1 cellular context compared by ENCODE assay signal in genomic region chr3:120742198-120743080, GRCh38.
A peak's percentile ranks its signal among the peaks of the same experiment; 100 is the strongest.
TF ChIP-seq lines count a peak whose summit lies in the region.

Gene GTF2E1, plus strand, starts transcription at chr3:120742744. Its CDS starts 7,809 bp downstream, at chr3:120750553.
Gene RABL3, minus strand, starts transcription at chr3:120742516. Its CDS starts 9 bp downstream, at chr3:120742507.

TF ChIP-seq in H1, 55 proteins besides CTCF, POLR2A, EP300 and RAD21 (continued from another document):
- 0 out of 2 replicates have a peak, but pooled peaks have one; percentile 32 for TF ChIP-seq ATF2 (IDR thresholded peaks at IDR 0.05; ENCODE audit: low read length)
- no peak for TF ChIP-seq CEBPB (IDR thresholded peaks at IDR 0.05; ENCODE audit: low read depth, low read length)
- peak; percentile 57 to 94; a peak in 3 of 4 replicates for TF ChIP-seq SIN3A (conservative IDR thresholded peaks at IDR 0.05 in 1 of 2, IDR thresholded peaks at IDR 0.05 in 1 of 2; ENCODE audit: low read depth in 1 of 2, low read length in 2 of 2)
- peak; percentile 90 for TF ChIP-seq ASH2L (IDR thresholded peaks at IDR 0.05; ENCODE audit: low read length)
- TF ChIP-seq SIRT6 (IDR thresholded peaks at IDR 0.05; ENCODE audit: low read length): no peak
- TF ChIP-seq MAFK (IDR thresholded peaks at IDR 0.05; ENCODE audit: low read depth, low read length): no peak
- peak; percentile 8; the same call in 1 of the 2 replicates for TF ChIP-seq CHD2 (IDR thresholded peaks at IDR 0.05; ENCODE audit: low read length)
- TF ChIP-seq KDM4A (IDR thresholded peaks at IDR 0.05; ENCODE audit: low read depth, low read length, severe bottlenecking): peak; percentile 94
- TF ChIP-seq NRF1 (IDR thresholded peaks at IDR 0.05; ENCODE audit: low read depth, low read length): no peak
- TF ChIP-seq BRCA1 (IDR thresholded peaks at IDR 0.05; ENCODE audit: low read depth, low read length): no peak
- no peak for TF ChIP-seq FOSL1 (IDR thresholded peaks at IDR 0.05; ENCODE audit: insufficient read depth, low read depth, low read length)
- TF ChIP-seq TAF7 (optimal IDR thresholded peaks at IDR 0.05; ENCODE audit: borderline replicate concordance, low read depth, low read length): peak; percentile 64
- TF ChIP-seq MAX (IDR thresholded peaks at IDR 0.05): peak; percentile 33
- peak; percentile 88 for TF ChIP-seq SP1 (IDR thresholded peaks at IDR 0.05; ENCODE audit: low read depth, low read length)
- TF ChIP-seq GABPA (IDR thresholded peaks at IDR 0.05; ENCODE audit: borderline replicate concordance, insufficient read depth, low read length): no peak
- no peak for TF ChIP-seq CBX8 (IDR thresholded peaks at IDR 0.05; ENCODE audit: borderline replicate concordance, low read depth, low read length)
- TF ChIP-seq ATF3 (IDR thresholded peaks at IDR 0.05; ENCODE audit: insufficient read depth, low read depth, low read length): peak; percentile 70
- no peak for TF ChIP-seq CHD1 (IDR thresholded peaks at IDR 0.05; ENCODE audit: low read depth, low read length)
- no peak for TF ChIP-seq USF2 (IDR thresholded peaks at IDR 0.05; ENCODE audit: low read length)
- TF ChIP-seq TBP (IDR thresholded peaks at IDR 0.05; ENCODE audit: low read depth, low read length): peak; percentile 90
- TF ChIP-seq YY1 (IDR thresholded peaks at IDR 0.05; ENCODE audit: low read depth, low read length): peak; percentile 98
- no peak for TF ChIP-seq RNF2 (IDR thresholded peaks at IDR 0.05; ENCODE audit: borderline replicate concordance, low read depth, low read length, missing control alignments, poor library complexity, severe bottlenecking)
- TF ChIP-seq PHF8 (conservative IDR thresholded peaks at IDR 0.05; ENCODE audit: low read depth, low read length): peak; percentile 89
TF ChIP-seq in H1: peak in this region for 20.
